ENCODE assay signal across 14 cellular contexts in the genomic region with DNA sequence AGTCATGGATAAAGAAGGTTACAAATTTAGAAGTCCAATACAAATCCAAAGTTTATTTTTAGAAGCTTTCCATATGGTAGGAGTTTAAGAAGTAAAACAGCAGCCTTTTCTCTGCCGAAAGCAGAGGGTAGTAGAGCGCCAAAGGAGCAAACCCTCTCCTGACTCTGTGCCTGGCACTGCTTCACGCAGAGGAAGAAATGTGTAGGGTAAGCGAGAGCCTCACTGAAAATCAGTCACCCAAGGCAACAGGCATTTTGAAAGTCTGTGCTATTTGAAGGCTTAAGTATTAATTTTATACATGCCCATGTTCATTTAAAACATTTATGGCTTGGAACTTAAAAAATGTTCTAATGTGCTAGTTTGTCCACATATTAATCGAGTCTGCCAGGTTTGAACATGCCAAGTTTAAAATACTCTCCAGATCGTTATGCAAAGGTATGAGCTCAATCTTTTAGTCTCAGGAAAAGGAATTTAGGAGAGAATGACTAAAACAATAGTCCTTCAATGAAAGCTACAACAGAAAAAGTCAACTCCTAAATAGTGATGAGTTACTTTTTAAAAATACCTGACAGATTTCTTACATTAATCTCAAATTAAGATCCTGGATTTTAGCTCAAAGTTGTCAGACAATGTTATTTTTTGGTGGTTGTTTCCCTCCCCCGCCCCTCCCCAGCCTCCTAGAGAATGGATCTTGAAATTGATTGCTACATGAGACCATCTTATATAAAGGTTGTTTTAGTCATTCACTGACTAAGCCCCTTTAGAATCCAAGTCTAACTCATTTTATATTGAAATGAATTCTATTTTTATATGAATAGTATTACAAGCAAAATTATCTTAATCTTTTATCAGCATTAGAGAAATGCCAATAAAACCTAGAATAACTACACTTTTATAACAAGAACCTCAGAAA. TPM values are rescaled to one million over a fixed set of nuclear protein-coding genes. Genes with fewer than 3 reads are reported as not detected.
DNase-seq lines count a peak whose midpoint lies in the region; ATAC-seq lines count a peak whose summit lies in the region.
"Had no signal": no experiment of that assay in that cellular context is flagged by ENCODE, and none has a peak within 500 bp of the region (broad histone marks: within the 10 kb centered on the region; RNA-seq: fewer than 3 reads in every experiment).

No MANE protein-coding gene starts in this region.

- H3K4me2 ChIP-seq in skeletal muscle satellite cell (ENCODE audit: low read length), result peak overlapping the region; percentile 53

- no peaks in the 10 kb centered on the region for H3K36me3 ChIP-seq in skeletal muscle satellite cell (ENCODE audit: insufficient read depth, low read length)
- H3K36me3 ChIP-seq: heart right ventricle had no signal

- no peak overlapping the region for H3K4me3 ChIP-seq in skeletal muscle satellite cell (ENCODE audit: low read length)
- H3K4me3 ChIP-seq: heart right ventricle, testis had no signal

- ATAC-seq in sciatic nerve (no peak), GM19023 (IDR thresholded peaks at IDR 0.05; ENCODE audit: unreplicated experiment) (no peak)
- ATAC-seq: activated CD8-positive, alpha-beta memory T cell treated with anti-CD3 and anti-CD28 coated beads, Interleukin-2, amount 10 ng/mL, durations not matched to agents 7 days and 5 days; T-cell had no signal

- H3K9ac ChIP-seq in skeletal muscle satellite cell (ENCODE audit: low read depth, low read length), result no peak overlapping the region

- H3K27me3 ChIP-seq in skeletal muscle satellite cell (ENCODE audit: control insufficient read depth, insufficient read depth, low read length), result no peaks in the 10 kb centered on the region
- H3K27me3 ChIP-seq: heart right ventricle, testis had no signal

- H3K9me3 ChIP-seq in skeletal muscle satellite cell (replicated peaks; ENCODE audit: low read length), result no peaks in the 10 kb centered on the region
- H3K9me3 ChIP-seq: heart right ventricle, testis had no signal

- DNase-seq in HCEC 1CT (peak; percentile 15), amniotic stem cell (lab: John Stamatoyannopoulos, UW) (peak; percentile 34), globus pallidus (ENCODE audit: low spot score) (peak; percentile 52), sciatic nerve (ENCODE audit: low spot score) (no peak), T1000 (lab: John Stamatoyannopoulos, UW) (no peak), GF-D8 (lab: John Stamatoyannopoulos, UW) (no peak)
- DNase-seq: activated CD8-positive, alpha-beta memory T cell treated with anti-CD3 and anti-CD28 coated beads, Interleukin-2, amount 10 ng/mL, durations not matched to agents 7 days and 5 days; heart right ventricle; Kasumi-1; stimulated activated CD4-positive, alpha-beta T cell treated with anti-CD3 and anti-CD28 coated beads, Interleukin-4, amount 100 ng/mL, for 1 hour; T-cell; testis had no signal

- peaks cover 48% of the 10 kb centered on the region for H3K4me1 ChIP-seq in skeletal muscle satellite cell (ENCODE audit: control insufficient read depth, insufficient read depth, low read length)

- intact Hi-C loops in sciatic nerve (cut with DNase I), result no loop called here

RNA-seq across cellular contexts. Expression of a gene that starts 38.7 kb away (rescaled TPM):
- 28.0 and 28.1 TPM in 2 replicates for total RNA-seq in skeletal muscle satellite cell (2012; rRNA removed)
- 53.5 TPM for total RNA-seq in sciatic nerve

Comparison
In these comparisons a context has a peak if more than half of its experiments do, and no peak if none do; other contexts are left out.
1. DNase-seq: peak in HCEC 1CT (single experiment), amniotic stem cell (single experiment) and globus pallidus (single experiment); none in sciatic nerve (single experiment), T1000 (single experiment) and GF-D8 (single experiment).